ENCODE assay signal across 9 cellular contexts in the genomic region with DNA sequence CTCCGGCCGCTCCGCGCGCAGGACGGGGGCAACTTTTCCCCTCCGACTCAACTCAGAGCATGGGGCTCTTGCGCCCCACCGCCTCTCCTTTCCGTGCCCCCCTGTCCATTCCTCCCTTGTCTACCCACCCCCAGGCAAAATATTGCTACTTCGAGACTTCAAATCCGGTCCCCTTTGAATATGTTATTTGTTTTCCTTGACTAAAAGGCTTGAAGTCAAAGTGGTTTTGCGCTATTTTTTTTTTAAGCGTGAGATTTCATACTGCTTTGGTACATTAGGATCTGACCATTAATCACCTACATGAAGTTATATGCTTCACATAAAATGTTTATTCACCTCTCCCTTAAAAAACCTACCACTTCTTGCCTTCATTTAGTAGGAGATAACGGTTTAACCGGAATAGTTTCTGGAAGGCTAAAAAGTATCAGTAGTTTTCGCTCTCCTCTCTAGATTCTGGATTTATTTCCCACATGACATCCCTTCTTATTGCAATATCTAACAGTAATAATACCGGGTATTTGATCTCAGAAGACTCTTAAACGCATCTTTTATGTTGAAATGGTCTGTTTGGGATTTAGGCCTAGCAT.
A peak's percentile ranks its signal among the peaks of the same experiment; 100 is the strongest.
DNase-seq lines count a peak whose midpoint lies in the region; ATAC-seq and FAIRE-seq lines count a peak whose summit lies in the region.
"Had no signal": no experiment of that assay in that cellular context is flagged by ENCODE, and none has a peak within 500 bp of the region (broad histone marks: within the 10 kb centered on the region; RNA-seq: fewer than 3 reads in every experiment).

No MANE protein-coding gene starts in this region.

- H3K27ac Mint-ChIP-seq in activated naive CD8-positive, alpha-beta T cell: peak overlapping the region; percentile 58
- no peak overlapping the region for H3K27ac Mint-ChIP-seq in stimulated activated memory B cell treated with anti-CD40 and anti-IgM and Interleukin-4, amounts not matched to agents 10 μg/mL and 1 μg/mL and 100 μg/mL, for 72 hours

- peaks cover 34% of the 10 kb centered on the region for H3K4me1 Mint-ChIP-seq in activated naive CD8-positive, alpha-beta T cell (ENCODE audit: low read depth)
- H3K4me1 Mint-ChIP-seq in stimulated activated memory B cell treated with anti-CD40 and anti-IgM and Interleukin-4, amounts not matched to agents 10 μg/mL and 1 μg/mL and 100 μg/mL, for 72 hours: peaks cover 30% of the 10 kb centered on the region

- peaks cover 5% of the 10 kb centered on the region for H3K36me3 Mint-ChIP-seq in activated naive CD8-positive, alpha-beta T cell
- no peaks in the 10 kb centered on the region for H3K36me3 Mint-ChIP-seq in stimulated activated memory B cell treated with anti-CD40 and anti-IgM and Interleukin-4, amounts not matched to agents 10 μg/mL and 1 μg/mL and 100 μg/mL, for 72 hours

- peak; percentile 43 for DNase-seq in DMS79 treated with DMSO at 0.1 percent for 48 hours (lab: John Stamatoyannopoulos, UW)
- DNase-seq in DMS79 (lab: John Stamatoyannopoulos, UW): no peak
- peak; percentile 65 for DNase-seq in inferior parietal cortex (ENCODE audit: extremely low spot score)
- no peak for DNase-seq in GM19239 (ENCODE audit: insufficient read length, low spot score)
- no peak for DNase-seq in urothelium cell line (ENCODE audit: low spot score)
- no peak for DNase-seq in DMS153 (lab: John Stamatoyannopoulos, UW)

- H3K4me3 Mint-ChIP-seq in activated naive CD8-positive, alpha-beta T cell: peak overlapping the region; percentile 91
- H3K4me3 Mint-ChIP-seq in stimulated activated memory B cell treated with anti-CD40 and anti-IgM and Interleukin-4, amounts not matched to agents 10 μg/mL and 1 μg/mL and 100 μg/mL, for 72 hours: peak overlapping the region; percentile 78

- no peak for ATAC-seq in stimulated activated memory B cell treated with anti-CD40 and anti-IgM and Interleukin-4, amounts not matched to agents 10 μg/mL and 1 μg/mL and 100 μg/mL, for 72 hours

- H3K9me3 Mint-ChIP-seq in activated naive CD8-positive, alpha-beta T cell (ENCODE audit: low read depth): no peaks in the 10 kb centered on the region
- no peaks in the 10 kb centered on the region for H3K9me3 Mint-ChIP-seq in stimulated activated memory B cell treated with anti-CD40 and anti-IgM and Interleukin-4, amounts not matched to agents 10 μg/mL and 1 μg/mL and 100 μg/mL, for 72 hours

- FAIRE-seq in GM19239 (lab: Jason Lieb, UNC) (no peak), urothelium cell line (lab: Jason Lieb, UNC) (no peak)
- FAIRE-seq: A204.1 had no signal

- no peaks in the 10 kb centered on the region for H3K27me3 Mint-ChIP-seq in activated naive CD8-positive, alpha-beta T cell
- peaks cover 49% of the 10 kb centered on the region for H3K27me3 Mint-ChIP-seq in stimulated activated memory B cell treated with anti-CD40 and anti-IgM and Interleukin-4, amounts not matched to agents 10 μg/mL and 1 μg/mL and 100 μg/mL, for 72 hours

Comparison
In these comparisons a context has a peak if more than half of its experiments do, and no peak if none do; other contexts are left out.
1. DNase-seq: peak in DMS79 treated with DMSO at 0.1 percent for 48 hours (single experiment) and inferior parietal cortex (single experiment); none in DMS79 (single experiment), GM19239 (single experiment), urothelium cell line (single experiment) and DMS153 (single experiment).